17 cellular contexts compared by ENCODE assay signal in genomic region chr1:220734571-220735326, GRCh38. TPM values are rescaled to one million over a fixed set of nuclear protein-coding genes. Genes with fewer than 3 reads are reported as not detected.
DNase-seq lines count a peak whose midpoint lies in the region; ATAC-seq, FAIRE-seq and TF ChIP-seq lines count a peak whose summit lies in the region.
"Had no signal": no experiment of that assay in that cellular context is flagged by ENCODE, and none has a peak within 500 bp of the region (broad histone marks: within the 10 kb centered on the region; RNA-seq: fewer than 3 reads in every experiment).

No MANE protein-coding gene starts in this region.

- peak overlapping the region; percentile 29 to 59 for H3K9ac ChIP-seq in kidney (ENCODE audit: low read length in 2 of 2)

- H3K27me3 ChIP-seq in upper lobe of left lung (no peaks in the 10 kb centered on the region), aorta (ENCODE audit: control insufficient read depth in 1 of 2, insufficient read depth in 2 of 2, low read length in 1 of 2) (no peaks in the 10 kb centered on the region)
- H3K27me3 ChIP-seq: suprapubic skin had no signal

- H3K27me3 Mint-ChIP-seq in activated B cell treated with CpG ODN at 0.5 μM for 24 hours, result no peaks in the 10 kb centered on the region
- H3K27me3 Mint-ChIP-seq in natural killer cell treated with Interleukin-12 subunit alpha and Interleukin-12 subunit beta and Interleukin-15 and Interleukin-18, amount 100 ng/mL, for 72 hours, result peaks cover 4 to 14% of the 10 kb centered on the region in 2 donors

- peak overlapping the region; percentile 29 to 53 for H3K27ac ChIP-seq in kidney (ENCODE audit: low read depth in 2 of 2, low read length in 2 of 2)
- peak overlapping the region; percentile 7 to 60 (median 44) for H3K27ac ChIP-seq in upper lobe of left lung
- H3K27ac ChIP-seq in aorta (ENCODE audit: low read depth in 1 of 2, low read length in 2 of 2), result peak overlapping the region in 1 of 2 donors; percentile 71
- H3K27ac ChIP-seq: suprapubic skin had no signal

- H3K4me1 ChIP-seq in kidney (ENCODE audit: control insufficient read depth in 1 of 2, insufficient read depth in 1 of 2, low read depth in 1 of 2, low read length in 2 of 2) (peaks cover 7 to 13% of the 10 kb centered on the region in 2 donors), upper lobe of left lung (peaks cover 18 to 25% (median 19%) of the 10 kb centered on the region in 4 donors), aorta (ENCODE audit: control insufficient read depth in 1 of 2, insufficient read depth in 2 of 2, low read length in 2 of 2) (no peaks in the 10 kb centered on the region)
- H3K4me1 ChIP-seq: BE2C had no signal

- no peak for FAIRE-seq in kidney (lab: Jason Lieb, UNC)
- FAIRE-seq: GM18507 had no signal

- no peak for TF ChIP-seq POLR2A in upper lobe of left lung (IDR thresholded peaks at IDR 0.05)

- no peak overlapping the region for H3K4me3 Mint-ChIP-seq in activated B cell treated with CpG ODN at 0.5 μM for 24 hours
- no peak overlapping the region for H3K4me3 Mint-ChIP-seq in natural killer cell treated with Interleukin-12 subunit alpha and Interleukin-12 subunit beta and Interleukin-15 and Interleukin-18, amount 100 ng/mL, for 72 hours

- CTCF ChIA-PET in activated B cell treated with CpG ODN at 0.5 μM for 24 hours (lab: Charles Lee), result interaction anchor here (1.9 to 3.8 kb wide), 6 partner anchors 13 to 515 kb away, joined by 6 to 44 read pairs (median 31); partner anchors contain the start of genes C1orf115 and MTARC2

- H3K4me1 Mint-ChIP-seq in activated B cell treated with CpG ODN at 0.5 μM for 24 hours, result peaks cover 25% of the 10 kb centered on the region
- peaks cover 0 to 2% of the 10 kb centered on the region in 2 donors for H3K4me1 Mint-ChIP-seq in natural killer cell treated with Interleukin-12 subunit alpha and Interleukin-12 subunit beta and Interleukin-15 and Interleukin-18, amount 100 ng/mL, for 72 hours (ENCODE audit: low read depth in 2 of 2)

- H3K36me3 ChIP-seq in kidney (ENCODE audit: control insufficient read depth in 1 of 2, insufficient read depth in 2 of 2, low read length in 2 of 2) (no peaks in the 10 kb centered on the region), upper lobe of left lung (no peaks in the 10 kb centered on the region), aorta (ENCODE audit: control insufficient read depth in 1 of 2, insufficient read depth in 2 of 2, low read length in 1 of 2) (no peaks in the 10 kb centered on the region)
- H3K36me3 ChIP-seq: BE2C, suprapubic skin had no signal

- H3K36me3 Mint-ChIP-seq in activated B cell treated with CpG ODN at 0.5 μM for 24 hours (ENCODE audit: low read depth), result no peaks in the 10 kb centered on the region
- H3K36me3 Mint-ChIP-seq in natural killer cell treated with Interleukin-12 subunit alpha and Interleukin-12 subunit beta and Interleukin-15 and Interleukin-18, amount 100 ng/mL, for 72 hours, result no peaks in the 10 kb centered on the region
- H3K36me3 Mint-ChIP-seq: immature natural killer cell had no signal

- POLR2A ChIA-PET in activated B cell treated with CpG ODN at 0.5 μM for 24 hours (lab: Charles Lee), result interaction anchor here (0.7 to 2.3 kb wide), 2 partner anchors 44 to 1993 kb away, joined by 4 to 11 read pairs; partner anchors contain the start of gene C1orf115

- H3K27ac Mint-ChIP-seq in activated B cell treated with CpG ODN at 0.5 μM for 24 hours, result peak overlapping the region; percentile 47
- no peak overlapping the region for H3K27ac Mint-ChIP-seq in natural killer cell treated with Interleukin-12 subunit alpha and Interleukin-12 subunit beta and Interleukin-15 and Interleukin-18, amount 100 ng/mL, for 72 hours

- H3K4me3 ChIP-seq in kidney (ENCODE audit: low read length in 2 of 2) (peak overlapping the region; percentile 28 to 44), upper lobe of left lung (no peak overlapping the region), aorta (ENCODE audit: low read length in 2 of 2) (no peak overlapping the region)
- H3K4me3 ChIP-seq: suprapubic skin had no signal

- H3K9me3 ChIP-seq in kidney (ENCODE audit: control insufficient read depth in 1 of 2, low read length in 2 of 2), result no peaks in the 10 kb centered on the region
- H3K9me3 ChIP-seq in upper lobe of left lung, result no peaks in the 10 kb centered on the region
- H3K9me3 ChIP-seq in aorta (ENCODE audit: control insufficient read depth, low read length), result no peaks in the 10 kb centered on the region
- H3K9me3 ChIP-seq: BE2C, suprapubic skin had no signal

- intact Hi-C loops in activated B cell treated with CpG ODN at 0.5 μM for 24 hours (cut with micrococcal nuclease), result loop anchor here (5.0 kb wide), 2 partner anchors 437 to 452 kb away; no protein-coding TSS in a partner anchor
- intact Hi-C loops in kidney (cut with DNase I), result no loop called here
- intact Hi-C loops in aorta (cut with DNase I), result loop anchor here in 1 of 2 donors (5.0 kb wide), 2 partner anchors 42 to 53 kb away; partner anchors contain the start of genes C1orf115 and MTARC1

- no peak for ATAC-seq in activated B cell treated with CpG ODN at 0.5 μM for 24 hours (ENCODE audit: low read depth)
- ATAC-seq in upper lobe of left lung (ENCODE audit: low FRiP score in 2 of 2), result peak; percentile 44 to 84
- ATAC-seq in aorta (ENCODE audit: low FRiP score), result no peak
- no peak for ATAC-seq in natural killer cell treated with Interleukin-12 subunit alpha and Interleukin-12 subunit beta and Interleukin-15 and Interleukin-18, amount 100 ng/mL, for 72 hours

- DNase-seq in NCI-H510A treated with DMSO at 0.1 percent for 48 hours (lab: John Stamatoyannopoulos, UW), result peak; percentile 4
- DNase-seq in NCI-H510A (lab: John Stamatoyannopoulos, UW), result no peak
- no peak for DNase-seq in activated B cell treated with CpG ODN at 0.5 μM for 24 hours
- DNase-seq in kidney, result no peak
- DNase-seq in upper lobe of left lung, result no peak
- no peak for DNase-seq in aorta
- DNase-seq in GF-D8 (lab: John Stamatoyannopoulos, UW), result no peak
- no peak for DNase-seq in natural killer cell treated with Interleukin-12 subunit alpha and Interleukin-12 subunit beta and Interleukin-15 and Interleukin-18, amount 100 ng/mL, for 72 hours (ENCODE audit: low spot score)
- DNase-seq: BE2C; central memory CD4-positive, alpha-beta T cell; immature natural killer cell; KG1; RPMI8226; stimulated activated CD4-positive, alpha-beta T cell treated with anti-CD3 and anti-CD28 coated beads, Interleukin-12 subunit alpha, Interleukin-12 subunit beta, amount 100 ng/mL, for 4 hours had no signal

- 65 to 71% methylated on average over 11 of the region's 11 CpGs for WGBS in upper lobe of left lung, 2 donors
- 52 to 62% methylated on average over 11 of the region's 11 CpGs for WGBS in aorta, 2 donors

- H3K9me3 Mint-ChIP-seq in activated B cell treated with CpG ODN at 0.5 μM for 24 hours, result peaks cover 2% of the 10 kb centered on the region
- peaks cover 3% of the 10 kb centered on the region for H3K9me3 Mint-ChIP-seq in natural killer cell treated with Interleukin-12 subunit alpha and Interleukin-12 subunit beta and Interleukin-15 and Interleukin-18, amount 100 ng/mL, for 72 hours
- H3K9me3 Mint-ChIP-seq: immature natural killer cell had no signal

- TF ChIP-seq CTCF in activated B cell treated with CpG ODN at 0.5 μM for 24 hours (IDR thresholded peaks at IDR 0.05), result no peak
- no peak for TF ChIP-seq CTCF in kidney (IDR thresholded peaks at IDR 0.05; ENCODE audit: borderline replicate concordance, extremely low read depth, insufficient read depth)
- TF ChIP-seq CTCF in upper lobe of left lung (IDR thresholded peaks at IDR 0.05), result no peak

- peak in 1 of 4 donors; percentile 62 for TF ChIP-seq EP300 in upper lobe of left lung (IDR thresholded peaks at IDR 0.05)

RNA-seq across cellular contexts. Expression of gene MTARC2, which starts 13.4 kb away (rescaled TPM):
- 8.9 and 9.2 TPM in 2 replicates for total RNA-seq in activated B cell treated with CpG ODN at 0.5 μM for 24 hours
- total RNA-seq in kidney, result 28.6 TPM
- polyA plus RNA-seq in kidney (ENCODE audit: insufficient read depth, low read depth, low replicate concordance), result 95.2 TPM
- total RNA-seq in upper lobe of left lung, result 100 to 1,000 TPM in 1 of 6 donors, 10 to 100 TPM in 5; 44.2 to 125 (median 62.0) TPM
- 10 to 100 TPM; 18.2 to 33.9 TPM for total RNA-seq in aorta
- polyA plus RNA-seq in aorta, result 10 to 100 TPM; 31.4 to 32.7 TPM
- not detected for total RNA-seq in natural killer cell treated with Interleukin-12 subunit alpha and Interleukin-12 subunit beta and Interleukin-15 and Interleukin-18, amount 100 ng/mL, for 72 hours
- total RNA-seq: activated CD8-positive, alpha-beta memory T cell treated with anti-CD3 and anti-CD28 coated beads for 36 hours had no signal

RNA-seq across cellular contexts. Expression of gene C1orf115, which starts 44.6 kb away (rescaled TPM):
- 19.6 and 20.0 TPM in 2 replicates for total RNA-seq in activated B cell treated with CpG ODN at 0.5 μM for 24 hours
- total RNA-seq in kidney, result 29.0 TPM
- polyA plus RNA-seq in kidney (ENCODE audit: insufficient read depth, low read depth, low replicate concordance), result 53.8 TPM
- total RNA-seq in upper lobe of left lung, result 10 to 100 TPM; 12.6 to 33.0 (median 30.0) TPM
- total RNA-seq in aorta, result 10 to 100 TPM; 10.8 to 21.2 TPM
- 10 to 100 TPM in 1 of 2 donors, 1 to 10 TPM in 1; 4.8 to 70.5 TPM for polyA plus RNA-seq in aorta
- under 1 TPM in 1 of 2 donors, not detected in 1; 0.14 TPM for total RNA-seq in natural killer cell treated with Interleukin-12 subunit alpha and Interleukin-12 subunit beta and Interleukin-15 and Interleukin-18, amount 100 ng/mL, for 72 hours

RNA-seq across cellular contexts. Expression of gene MTARC1, which starts 52.0 kb away (rescaled TPM):
- 0.37 and 2.2 TPM in 2 replicates for total RNA-seq in activated B cell treated with CpG ODN at 0.5 μM for 24 hours
- total RNA-seq in kidney, result 11.0 TPM
- polyA plus RNA-seq in kidney (ENCODE audit: insufficient read depth, low read depth, low replicate concordance), result 6.8 TPM
- total RNA-seq in upper lobe of left lung, result 10 to 100 TPM in 5 of 6 donors, 1 to 10 TPM in 1; 10.0 to 41.7 (median 22.3) TPM
- total RNA-seq in aorta, result 1 to 10 TPM; 8.1 to 9.9 TPM
- 1 to 10 TPM; 1.3 to 4.8 TPM for polyA plus RNA-seq in aorta
- total RNA-seq in natural killer cell treated with Interleukin-12 subunit alpha and Interleukin-12 subunit beta and Interleukin-15 and Interleukin-18, amount 100 ng/mL, for 72 hours, result under 1 TPM in 1 of 2 donors, not detected in 1; 0.17 TPM
- total RNA-seq: activated CD8-positive, alpha-beta memory T cell treated with anti-CD3 and anti-CD28 coated beads for 36 hours had no signal

Comparison
In these comparisons a context has a peak if more than half of its experiments do, and no peak if none do; other contexts are left out.
1. ATAC-seq: peak in upper lobe of left lung (2 of 2); none in activated B cell treated with CpG ODN at 0.5 μM for 24 hours (single experiment), aorta (single experiment) and natural killer cell treated with Interleukin-12 subunit alpha and Interleukin-12 subunit beta and Interleukin-15 and Interleukin-18, amount 100 ng/mL, for 72 hours (0 of 2).
2. H3K4me3 ChIP-seq: peak in kidney (2 of 2); none in upper lobe of left lung (0 of 4) and aorta (0 of 2).
3. RNA of gene C1orf115, which starts 44.6 kb away (total RNA-seq): 12.6 to 33.0 TPM in upper lobe of left lung, 29.0 TPM in kidney (single experiment), 10.8 to 21.2 TPM in aorta and 19.6 to 20.0 TPM in activated B cell treated with CpG ODN at 0.5 μM for 24 hours; 0.14 TPM in natural killer cell treated with Interleukin-12 subunit alpha and Interleukin-12 subunit beta and Interleukin-15 and Interleukin-18, amount 100 ng/mL, for 72 hours; every median in the first group is over 10 times any median in the second.